Comparison of ENCODE assay signal across 8 cellular contexts in genomic region chr4:37826282-37827029, GRCh38. TPM values are rescaled to one million over a fixed set of nuclear protein-coding genes. Genes with fewer than 3 reads are reported as not detected.
DNase-seq lines count a peak whose midpoint lies in the region; ATAC-seq and TF ChIP-seq lines count a peak whose summit lies in the region.

TSS of gene PGM2 (plus strand) at chr4:37826686. CDS start at chr4:37826733, 47 bp downstream.

- H3K36me3 ChIP-seq in adipocyte (ENCODE audit: control insufficient read depth, insufficient read depth, low read length, severe bottlenecking): peaks cover 3% of the 10 kb centered on the region
- H3K36me3 ChIP-seq in heart right ventricle: peaks cover 0 to 19% (median 12%) of the 10 kb centered on the region in 9 donors

- 0% methylated on average over 57 of the region's 57 CpGs for WGBS in heart right ventricle, 2 donors

- peak within 1 kb of the TSS; percentile 90 for H3K4me3 Mint-ChIP-seq in progenitor cell of endocrine pancreas (ENCODE audit: low read depth)

- H3K9me3 Mint-ChIP-seq in progenitor cell of endocrine pancreas (ENCODE audit: low read depth): no peaks in the 10 kb centered on the region

- peak within 1 kb of the TSS; percentile 89 for H3K27ac Mint-ChIP-seq in progenitor cell of endocrine pancreas

- peaks cover 3% of the 10 kb centered on the region for H3K27me3 Mint-ChIP-seq in progenitor cell of endocrine pancreas

- peak within 1 kb of the TSS; percentile 83 for H3K9ac ChIP-seq in adipocyte (ENCODE audit: low read length)

- H3K9me3 ChIP-seq in adipocyte (ENCODE audit: control insufficient read depth, low read length): no peaks in the 10 kb centered on the region
- no peaks in the 10 kb centered on the region for H3K9me3 ChIP-seq in heart right ventricle

- H3K36me3 Mint-ChIP-seq in progenitor cell of endocrine pancreas (ENCODE audit: insufficient read depth): peaks cover 12% of the 10 kb centered on the region

- no peaks in the 10 kb centered on the region for H3K27me3 ChIP-seq in adipocyte (replicated peaks; ENCODE audit: control insufficient read depth, insufficient read depth, low read length)
- no peaks in the 10 kb centered on the region for H3K27me3 ChIP-seq in heart right ventricle

- DNase-seq in NCI-H1092 treated with DMSO at 0.1 percent for 48 hours (lab: John Stamatoyannopoulos, UW) (peak; percentile 76), T follicular helper cell (ENCODE audit: low read depth) (peak; percentile 84), adipocyte (ENCODE audit: low read depth) (peak; percentile 94), heart right ventricle (peak; percentile 89 to 91), progenitor cell of endocrine pancreas (ENCODE audit: low spot score, unreplicated experiment) (peak; percentile 78), ureter (ENCODE audit: low spot score) (peak; percentile 91)

- peak within 1 kb of the TSS; percentile 66 to 94 (median 87) for H3K27ac ChIP-seq in heart right ventricle

- H3K4me3 ChIP-seq in adipocyte (ENCODE audit: low read length) (peak within 1 kb of the TSS; percentile 90), heart right ventricle (peak within 1 kb of the TSS; percentile 60 to 93 (median 82))

- peaks cover 17% of the 10 kb centered on the region for H3K4me1 Mint-ChIP-seq in progenitor cell of endocrine pancreas (ENCODE audit: low read depth)

- peak; percentile 3; the same call in 1 of the 2 replicates for TF ChIP-seq CTCF in GM12874 (IDR thresholded peaks at IDR 0.05; ENCODE audit: insufficient read depth, low read depth, low read length)
- peak in 3 of 9 donors; percentile 13 to 38 (median 27) for TF ChIP-seq CTCF in heart right ventricle (IDR thresholded peaks at IDR 0.05)
- peak; percentile 22 for TF ChIP-seq CTCF in progenitor cell of endocrine pancreas (IDR thresholded peaks at IDR 0.05; ENCODE audit: unreplicated experiment)

- ATAC-seq in HG02610 (IDR thresholded peaks at IDR 0.05; ENCODE audit: unreplicated experiment) (peak; percentile 98), heart right ventricle (peak; percentile 95 to 98 (median 97))

- H3K4me1 ChIP-seq in adipocyte (ENCODE audit: control insufficient read depth, insufficient read depth, low read length) (peaks cover 9% of the 10 kb centered on the region), heart right ventricle (peaks cover 4 to 48% (median 28%) of the 10 kb centered on the region in 9 donors)

- intact Hi-C loops in heart right ventricle (cut with DNase I): loop anchor here in 8 of 10 donors (2.0 to 10.0 kb wide), 7 partner anchors 58 to 156 kb away; partner anchors contain the start of gene TBC1D1 (in 4 of the 8)

RNA-seq across cellular contexts. Expression of gene PGM2, which starts in this region (rescaled TPM):
- total RNA-seq in heart right ventricle: 10 to 100 TPM in 5 of 10 donors, 1 to 10 TPM in 5; 5.9 to 16.4 (median 9.9) TPM
- polyA plus RNA-seq in heart right ventricle: 1 to 10 TPM; 6.2 to 8.6 TPM
- total RNA-seq in progenitor cell of endocrine pancreas: 25.9 and 31.9 TPM in 2 replicates
- total RNA-seq in ureter: 62.6 TPM

Comparison
In these comparisons a context has a peak if more than half of its experiments do, and no peak if none do; other contexts are left out.
1. Peak in every context shown above with its lines: DNase-seq, ATAC-seq, H3K4me3 ChIP-seq and H3K27ac ChIP-seq.